8 cellular contexts compared by ENCODE assay signal in genomic region chr3:126984391-126985142, GRCh38. TPM values are rescaled to one million over a fixed set of nuclear protein-coding genes. Genes with fewer than 3 reads are reported as not detected.
DNase-seq lines count a peak whose midpoint lies in the region; ATAC-seq, FAIRE-seq and TF ChIP-seq lines count a peak whose summit lies in the region.

No MANE protein-coding gene starts in this region.

- WGBS in lower leg skin, 2 donors, result 45 to 49% methylated on average over 17 to 21 of the region's 21 CpGs

- H3K27me3 Mint-ChIP-seq in activated T-cell treated with anti-CD3 and anti-CD28 coated beads, Interleukin-2, amount 50 U/mL, for 72 hours (ENCODE audit: low read depth), result peaks cover 8% of the 10 kb centered on the region

- no peak for ATAC-seq in activated T-cell treated with anti-CD3 and anti-CD28 coated beads, Interleukin-2, amount 50 U/mL, for 72 hours (replicated peaks in 1 of 2)

- intact Hi-C loops in lower leg skin (cut with DNase I; ENCODE audit: low total_unique reads), result loop anchor here (5.0 to 10.0 kb wide), 4 partner anchors 232 to 560 kb away; no protein-coding TSS in a partner anchor
- intact Hi-C loops in tibial artery (cut with DNase I; ENCODE audit: low total_unique reads), result loop anchor here (10.0 kb wide), 2 partner anchors 230 to 280 kb away; partner anchors contain the start of gene CHCHD6

- H3K9me3 Mint-ChIP-seq in activated T-cell treated with anti-CD3 and anti-CD28 coated beads, Interleukin-2, amount 50 U/mL, for 72 hours, result no peaks in the 10 kb centered on the region

- H3K27ac ChIP-seq in tibial artery, result peak overlapping the region; percentile 73 to 76

- no peak for TF ChIP-seq POLR2A in lower leg skin (IDR thresholded peaks at IDR 0.05)

- peaks cover 12% of the 10 kb centered on the region for H3K4me1 Mint-ChIP-seq in activated T-cell treated with anti-CD3 and anti-CD28 coated beads, Interleukin-2, amount 50 U/mL, for 72 hours (ENCODE audit: low read depth)

- H3K27me3 ChIP-seq in tibial artery, result no peaks in the 10 kb centered on the region

- in situ Hi-C loops in ACHN (cut with HindIII; ENCODE audit: low pct_ligation_motif_present, low pct_unique_long_range_greater_than_20kb, low sequenced_read_pairs), result no loop called here

- H3K4me1 ChIP-seq in tibial artery, result peaks cover 0 to 52% (median 42%) of the 10 kb centered on the region in 4 donors

- H3K27ac Mint-ChIP-seq in activated T-cell treated with anti-CD3 and anti-CD28 coated beads, Interleukin-2, amount 50 U/mL, for 72 hours, result no peak overlapping the region

- no peaks in the 10 kb centered on the region for H3K9me3 ChIP-seq in tibial artery

- TF ChIP-seq CTCF in lower leg skin (IDR thresholded peaks at IDR 0.05) (no peak), tibial artery (IDR thresholded peaks at IDR 0.05) (no peak)

- H3K4me3 Mint-ChIP-seq in activated T-cell treated with anti-CD3 and anti-CD28 coated beads, Interleukin-2, amount 50 U/mL, for 72 hours, result peak overlapping the region; percentile 45 to 64

- no peak for FAIRE-seq in urothelium cell line (lab: Jason Lieb, UNC)

- H3K36me3 ChIP-seq in tibial artery, result peaks cover 10 to 15% (median 14%) of the 10 kb centered on the region in 3 donors

- no peak for DNase-seq in activated T-cell treated with anti-CD3 and anti-CD28 coated beads, Interleukin-2, amount 50 U/mL, for 72 hours
- DNase-seq in activated T-cell treated with anti-CD3 and anti-CD28 coated beads for 4 hours (no peak), astrocyte of the hippocampus (ENCODE audit: low read depth, low spot score) (peak; percentile 24), lower leg skin (ENCODE audit: low spot score in 2 of 2) (no peak), tibial artery (no peak), urothelium cell line (ENCODE audit: low spot score) (no peak), ACHN (no peak), DMS79 treated with DMSO at 0.1 percent for 48 hours (lab: John Stamatoyannopoulos, UW) (no peak)

- H3K4me3 ChIP-seq in lower leg skin (ENCODE audit: low read depth, poor library complexity, severe bottlenecking), result peak overlapping the region; percentile 64
- peak overlapping the region; percentile 87 to 97 for H3K4me3 ChIP-seq in tibial artery

- no peaks in the 10 kb centered on the region for H3K36me3 Mint-ChIP-seq in activated T-cell treated with anti-CD3 and anti-CD28 coated beads, Interleukin-2, amount 50 U/mL, for 72 hours (ENCODE audit: insufficient read depth in 2 of 2)

RNA-seq across cellular contexts. Expression of gene PLXNA1, which starts 1.7 kb away (rescaled TPM):
- 1 to 10 TPM; 3.7 to 5.2 TPM for total RNA-seq in activated T-cell treated with anti-CD3 and anti-CD28 coated beads, Interleukin-2, amount 50 U/mL, for 72 hours
- total RNA-seq in lower leg skin, result 10 to 100 TPM; 35.8 to 44.9 (median 39.7) TPM

Comparison
In these comparisons a context has a peak if more than half of its experiments do, and no peak if none do; other contexts are left out.
1. RNA of gene PLXNA1, which starts 1.7 kb away (total RNA-seq): 35.8 to 44.9 TPM in lower leg skin; 3.7 to 5.2 TPM in activated T-cell treated with anti-CD3 and anti-CD28 coated beads, Interleukin-2, amount 50 U/mL, for 72 hours; every median in the first group is over 4 times any median in the second.